ENCODE assay signal across 18 cellular contexts in genomic region chr4:13173974-13174373, GRCh38.
DNase-seq lines count a peak whose midpoint lies in the region; ATAC-seq and TF ChIP-seq lines count a peak whose summit lies in the region.
"Had no signal": no experiment of that assay in that cellular context is flagged by ENCODE, and none has a peak within 500 bp of the region (broad histone marks: within the 10 kb centered on the region; RNA-seq: fewer than 3 reads in every experiment).

No MANE protein-coding gene starts in this region.

- no peak for TF ChIP-seq EP300 in stomach (IDR thresholded peaks at IDR 0.05)

- no peak overlapping the region for H3K4me3 ChIP-seq in left lung
- H3K4me3 ChIP-seq in stomach, result no peak overlapping the region
- H3K4me3 ChIP-seq: A549 had no signal

- H3K4me1 ChIP-seq in left lung (no peaks in the 10 kb centered on the region), stomach (no peaks in the 10 kb centered on the region)
- H3K4me1 ChIP-seq: A549 had no signal

- intact Hi-C loops in left lung (cut with DNase I) (no loop called here), stomach (cut with DNase I; ENCODE audit: low total_unique reads) (no loop called here)

- WGBS in stomach, 5 donors, result 71 to 87% (median 81%) methylated on average over 7 of the region's 7 CpGs

- ATAC-seq in left lung (peak; percentile 71), HG02642 (IDR thresholded peaks at IDR 0.05; ENCODE audit: poor library complexity, unreplicated experiment) (no peak)
- ATAC-seq: A549; effector memory CD8-positive, alpha-beta T cell had no signal

- H3K27me3 ChIP-seq in left lung (no peaks in the 10 kb centered on the region), stomach (no peaks in the 10 kb centered on the region)

- H3K27ac ChIP-seq in left lung, result no peak overlapping the region
- peak overlapping the region in 3 of 5 donors; percentile 4 to 64 (median 40) for H3K27ac ChIP-seq in stomach
- H3K27ac ChIP-seq: A549 had no signal

- no peak for TF ChIP-seq CTCF in left lung (IDR thresholded peaks at IDR 0.05)
- TF ChIP-seq CTCF in stomach (IDR thresholded peaks at IDR 0.05), result no peak

- DNase-seq in AG08395 (ENCODE audit: low spot score), result peak; percentile 34
- DNase-seq in fibroblast of gingiva (ENCODE audit: low read depth), result peak; percentile 14
- peak in 1 of 2 donors; percentile 41 for DNase-seq in left lung
- DNase-seq in stomach, result no peak
- DNase-seq in activated naive CD4-positive, alpha-beta T cell treated with Interleukin-2 at 50 U/mL for 16 hours, result no peak
- DNase-seq in activated CD4-positive, alpha-beta T cell treated with anti-CD3 and anti-CD28 coated beads, Interleukin-2, amount 50 U/mL, for 1 hour, result no peak
- no peak for DNase-seq in activated T-cell treated with anti-CD3 and anti-CD28 coated beads for 4 hours
- DNase-seq: activated CD4-positive, alpha-beta T cell treated with anti-CD3 and anti-CD28 coated beads for 48 hours; activated gamma-delta T cell; anterior cingulate cortex; cerebellar nuclear complex; effector memory CD8-positive, alpha-beta T cell; kidney glomerular epithelial cell; NCI-H1105 treated with DMSO at 0.1 percent for 48 hours; NCI-H524 treated with DMSO at 0.1 percent for 48 hours; retina had no signal

- no peak for TF ChIP-seq POLR2A in stomach (IDR thresholded peaks at IDR 0.05)

- H3K36me3 ChIP-seq in left lung (no peaks in the 10 kb centered on the region), stomach (no peaks in the 10 kb centered on the region)

- peaks cover 0 to 2% of the 10 kb centered on the region in 2 donors for H3K9me3 ChIP-seq in left lung
- no peaks in the 10 kb centered on the region for H3K9me3 ChIP-seq in stomach
- H3K9me3 ChIP-seq: A549 had no signal

Comparison
In these comparisons a context has a peak if more than half of its experiments do, and no peak if none do; other contexts are left out.
1. DNase-seq: peak in AG08395 (single experiment) and fibroblast of gingiva (single experiment); none in stomach (single experiment), activated naive CD4-positive, alpha-beta T cell treated with Interleukin-2 at 50 U/mL for 16 hours (single experiment), activated CD4-positive, alpha-beta T cell treated with anti-CD3 and anti-CD28 coated beads, Interleukin-2, amount 50 U/mL, for 1 hour (single experiment) and activated T-cell treated with anti-CD3 and anti-CD28 coated beads for 4 hours (single experiment).
2. H3K27ac ChIP-seq: peak in stomach (3 of 5); none in left lung (0 of 2).